ENCODE assay signal across 7 cellular contexts in genomic region chr7:74966208-74966854, GRCh38. TPM values are rescaled to one million over a fixed set of nuclear protein-coding genes. Genes with fewer than 3 reads are reported as not detected.
DNase-seq lines count a peak whose midpoint lies in the region; ATAC-seq, FAIRE-seq and TF ChIP-seq lines count a peak whose summit lies in the region.
"Not testable (repeated sequence)": the region's sequence is repeated elsewhere in the genome, so short reads cannot be mapped to it uniquely, and the experiment has no call there.

No MANE protein-coding gene starts in this region.

- H3K36me3 Mint-ChIP-seq in GM23338 (ENCODE audit: low read depth); WTC11: not testable (repeated sequence)

- H2BK120ac ChIP-seq in IMR-90 (ENCODE audit: low read depth, low read length), result not testable (repeated sequence)

- not testable (repeated sequence) for DNase-seq in A549 (ENCODE audit: low read depth in 1 of 2, low spot score in 1 of 2); GM23338 (ENCODE audit: low spot score); IMR-90; Panc1 (ENCODE audit: low read depth, low spot score); WTC11 (ENCODE audit: low spot score); left lobe of liver (ENCODE audit: low spot score); pancreas

- not testable (repeated sequence) for H2BK20ac ChIP-seq in IMR-90 (ENCODE audit: low read depth, low read length)

- not testable (repeated sequence) for H3K79me2 ChIP-seq in GM23338 (replicated peaks; ENCODE audit: insufficient read depth)

- CTCF ChIA-PET in A549 (lab: Yijun Ruan, JAX); IMR-90 (lab: Yijun Ruan, JAX); Panc1 (lab: Charles Lee); WTC11 (lab: Charles Lee): not testable (repeated sequence)

- not testable (repeated sequence) for H2BK5ac ChIP-seq in IMR-90 (ENCODE audit: low read depth, low read length, poor library complexity, severe bottlenecking)

- H3K4ac ChIP-seq in IMR-90 (ENCODE audit: low read depth, low read length), result not testable (repeated sequence)

- not testable (repeated sequence) for H3K56ac ChIP-seq in IMR-90 (ENCODE audit: extremely low read depth, insufficient read depth, low read length)

- not testable (repeated sequence) for H3K9me2 ChIP-seq in GM23338 (ENCODE audit: insufficient read depth)

- TF ChIP-seq RAD21 in A549 (conservative IDR thresholded peaks at IDR 0.05 in 1 of 2, IDR thresholded peaks at IDR 0.05 in 1 of 2); IMR-90 (IDR thresholded peaks at IDR 0.05; ENCODE audit: low read length): not testable (repeated sequence)

- H3K9me1 ChIP-seq in IMR-90 (ENCODE audit: insufficient read depth, low read length), result not testable (repeated sequence)

- H3K79me1 ChIP-seq in IMR-90 (ENCODE audit: low read depth in 1 of 2, low read length in 2 of 2), result not testable (repeated sequence)

- H3K4me3 ChIP-seq in A549; GM23338; IMR-90 (ENCODE audit: insufficient read depth, low read depth, low read length); Panc1 (ENCODE audit: low read depth in 2 of 2, low read length in 2 of 2); pancreas: not testable (repeated sequence)

- no CpG with 5 or more reads among the region's 16 CpGs for WGBS in A549 (ENCODE audit: missing lambda C conversion rate)
- no CpG with 5 or more reads among the region's 16 CpGs for WGBS in IMR-90 (ENCODE audit: extremely low coverage in 2 of 2, insufficient read length in 1 of 2), 2 experiments
- WGBS in pancreas, 2 donors, result no CpG with 5 or more reads among the region's 16 CpGs

- dilution Hi-C loops in IMR-90 (cut with HindIII; ENCODE audit: low sequenced_read_pairs, unreplicated experiment), result not testable (repeated sequence)

- not testable (repeated sequence) for H3F3A ChIP-seq in GM23338 (replicated peaks; ENCODE audit: low read depth)

- intact Hi-C loops in IMR-90 (cut with micrococcal nuclease); Panc1 (cut with micrococcal nuclease; ENCODE audit: unreplicated experiment); pancreas (cut with DNase I): not testable (repeated sequence)

- not testable (repeated sequence) for H4K20me1 ChIP-seq in GM23338 (replicated peaks; ENCODE audit: insufficient read depth); IMR-90 (ENCODE audit: insufficient read depth, low read length)

- not testable (repeated sequence) for FAIRE-seq in A549 (lab: Jason Lieb, UNC); pancreas (lab: Jason Lieb, UNC)

- H3K27me3 Mint-ChIP-seq in GM23338 (ENCODE audit: insufficient read depth, low read depth, poor library complexity); WTC11 (ENCODE audit: low read depth): not testable (repeated sequence)

- not testable (repeated sequence) for H3K4me1 Mint-ChIP-seq in GM23338, WTC11

- H3K9me3 Mint-ChIP-seq in GM23338, WTC11: not testable (repeated sequence)

- POLR2A ChIA-PET in A549 (lab: Yijun Ruan, JAX); IMR-90 (lab: Charles Lee; ENCODE audit: unreplicated experiment); Panc1 (lab: Charles Lee); WTC11 (lab: Charles Lee): not testable (repeated sequence)

- H3K9ac ChIP-seq in IMR-90 (ENCODE audit: low read depth, low read length), result not testable (repeated sequence)

- H3K18ac ChIP-seq in IMR-90 (ENCODE audit: low read depth, low read length), result not testable (repeated sequence)

- peak overlapping the region; percentile 41; the same call in 1 of the 3 replicates for H3K4me2 ChIP-seq in A549
- not testable (repeated sequence) for H3K4me2 ChIP-seq in GM23338; IMR-90 (ENCODE audit: low read depth, low read length)

- H2AK5ac ChIP-seq in IMR-90 (ENCODE audit: low read depth, low read length), result not testable (repeated sequence)

- H3K27ac Mint-ChIP-seq in GM23338, WTC11: not testable (repeated sequence)

- not testable (repeated sequence) for H2AK9ac ChIP-seq in IMR-90 (replicated peaks; ENCODE audit: low read depth, low read length, poor library complexity)

- not testable (repeated sequence) for H4K91ac ChIP-seq in IMR-90 (ENCODE audit: insufficient read depth, low read depth, low read length)

- not testable (repeated sequence) for H2BK15ac ChIP-seq in IMR-90 (ENCODE audit: low read depth, low read length)

- BruUV-seq in IMR-90 (replicated peaks; lab: Mats Ljungman, UMichigan); Panc1 (replicated peaks; lab: Mats Ljungman, UMichigan): not testable (repeated sequence)

- ATAC-seq in A549 (peak; percentile 38 to 64), GM23338 (peak; percentile 28), IMR-90 (ENCODE audit: low read depth) (peak; percentile 6; the same call in 1 of the 2 replicates), Panc1 (peak; percentile 42), WTC11 (peak; percentile 5), left lobe of liver (peak; percentile 20), pancreas (peak; percentile 32 to 63 (median 40))

- not testable (repeated sequence) for TF ChIP-seq POLR2A in A549 (IDR thresholded peaks at IDR 0.05; ENCODE audit: low read length); IMR-90 (IDR thresholded peaks at IDR 0.05; ENCODE audit: low read depth, low read length)

- H3K36me3 ChIP-seq in GM23338 (ENCODE audit: insufficient read depth); IMR-90 (ENCODE audit: control insufficient read depth, insufficient read depth, low read length); Panc1 (ENCODE audit: control insufficient read depth, insufficient read depth, low read length); pancreas: not testable (repeated sequence)

- H2AFZ ChIP-seq in GM23338; IMR-90 (replicated peaks; ENCODE audit: low read length, poor library complexity): not testable (repeated sequence)

- H4K5ac ChIP-seq in IMR-90 (ENCODE audit: low read depth, low read length), result not testable (repeated sequence)

- H4K8ac ChIP-seq in IMR-90 (ENCODE audit: low read depth in 2 of 2, low read length in 2 of 2), result not testable (repeated sequence)

- not testable (repeated sequence) for H3K14ac ChIP-seq in IMR-90 (replicated peaks; ENCODE audit: low read depth, low read length)

- not testable (repeated sequence) for TF ChIP-seq CTCF in A549 (IDR thresholded peaks at IDR 0.05); GM23338 (conservative IDR thresholded peaks at IDR 0.05; ENCODE audit: low read depth in 2 of 2); IMR-90 (conservative IDR thresholded peaks at IDR 0.05; ENCODE audit: low read depth, low read length); Panc1 (IDR thresholded peaks at IDR 0.05); WTC11 (IDR thresholded peaks at IDR 0.05); pancreas (IDR thresholded peaks at IDR 0.05)

- H3K4me3 Mint-ChIP-seq in GM23338, WTC11: not testable (repeated sequence)

- H3K27me3 ChIP-seq in GM23338 (ENCODE audit: insufficient read depth); IMR-90 (ENCODE audit: control insufficient read depth, insufficient read depth, low read length); Panc1 (ENCODE audit: control insufficient read depth, insufficient read depth, low read length); pancreas: not testable (repeated sequence)

- H3K27ac ChIP-seq in A549; GM23338 (ENCODE audit: low read depth); IMR-90 (ENCODE audit: insufficient read depth, low read length); Panc1 (ENCODE audit: low read length); pancreas: not testable (repeated sequence)

- not testable (repeated sequence) for TF ChIP-seq EP300 in A549 (IDR thresholded peaks at IDR 0.05)

- in situ Hi-C loops in IMR-90 (cut with MboI; ENCODE audit: low sequenced_read_pairs); Panc1 (cut with HindIII; ENCODE audit: low pct_unique_long_range_greater_than_20kb, low sequenced_read_pairs): not testable (repeated sequence)

- H3K9me3 ChIP-seq in A549; IMR-90 (ENCODE audit: control insufficient read depth, insufficient read depth, low read length); Panc1 (ENCODE audit: control insufficient read depth, insufficient read depth, low read depth, low read length); pancreas: not testable (repeated sequence)

- H3K4me1 ChIP-seq in A549; GM23338 (ENCODE audit: insufficient read depth); IMR-90 (ENCODE audit: control insufficient read depth, insufficient read depth, low read length); Panc1 (ENCODE audit: control insufficient read depth, insufficient read depth, low read length); pancreas: not testable (repeated sequence)

- not testable (repeated sequence) for H3K23ac ChIP-seq in IMR-90 (ENCODE audit: low read depth, low read length)

RNA-seq across cellular contexts. Expression of gene CASTOR2, which starts 1.8 kb away (rescaled TPM):
- polyA plus RNA-seq in A549 (2011; rRNA removed) (6.0 and 11.8 TPM in 2 replicates), A549 (2017; fragmentation: RNase III; extraction: RNeasy Plus Mini Kit Qiagen cat#74134 plus additional on column Dnase treatment) (4.6 to 5.2 TPM (median 4.8 TPM) in 3 replicates), GM23338 (2016; fragmentation: Nextera tagmentation; extraction: Ambion mirVana) (3.2 and 4.1 TPM in 2 replicates), IMR-90 (2012; rRNA removed) (8.0 and 10.1 TPM in 2 replicates), pancreas (1 to 10 TPM; 3.5 to 6.0 TPM)
- polyA plus RNA-seq in A549 (2012; cell fraction: cytosol; rRNA removed), result 9.8 and 19.0 TPM in 2 replicates
- polyA plus RNA-seq in A549 (2012; cell fraction: nucleus; rRNA removed), result 11.2 and 14.7 TPM in 2 replicates
- 67.9 and 89.4 TPM in 2 replicates for polyA minus RNA-seq in A549 (2011; rRNA and poly(A)+ RNA removed)
- total RNA-seq in GM23338 (2014; rRNA removed; shearing (Covaris generic)), result 26.1 and 35.7 TPM in 2 replicates
- total RNA-seq in IMR-90 (2012; rRNA removed) (5.2 and 6.1 TPM in 2 replicates), Panc1 (2021; ENCODE audit: unreplicated experiment) (41.1 TPM), WTC11 (2021) (36.5 to 40.1 TPM (median 38.7 TPM) in 3 replicates), left lobe of liver (2.4 TPM), pancreas (10 to 100 TPM in 5 of 6 donors, 1 to 10 TPM in 1; 6.4 to 23.9 (median 13.2) TPM)
- 0.96 and 8.5 TPM in 2 replicates for polyA plus RNA-seq in IMR-90 (2012; cell fraction: cytosol; rRNA removed)
- polyA plus RNA-seq in IMR-90 (2012; cell fraction: nucleus; rRNA removed; ENCODE audit: low replicate concordance), result 4.6 and 7.4 TPM in 2 replicates
- polyA plus RNA-seq in Panc1 (2012; ENCODE audit: insufficient read length), result 7.6 TPM
